In the genomic region with DNA sequence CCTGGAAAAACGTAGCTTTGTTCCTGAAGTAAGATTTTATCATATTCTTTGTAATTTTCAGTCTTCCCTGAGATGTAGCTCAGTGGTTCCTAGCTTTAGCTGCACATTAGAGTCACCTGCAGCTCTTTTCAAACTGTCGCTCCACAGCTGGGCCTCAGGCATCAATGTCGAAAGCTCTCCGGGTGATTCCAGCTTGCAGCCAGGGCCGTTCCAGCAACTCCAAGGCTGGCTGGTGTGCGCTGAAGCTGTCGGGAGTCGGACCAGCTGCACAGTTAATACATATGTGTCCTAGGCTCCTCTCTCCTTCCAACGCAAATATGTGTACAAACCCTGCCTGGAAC, we compare ENCODE assay signal across 8 cellular contexts. TPM values are rescaled to one million over a fixed set of nuclear protein-coding genes. Genes with fewer than 3 reads are reported as not detected.
DNase-seq lines count a peak whose midpoint lies in the region; ATAC-seq, FAIRE-seq and TF ChIP-seq lines count a peak whose summit lies in the region.

No MANE protein-coding gene starts in this region.

- peaks cover 11% of the 10 kb centered on the region for H3K23me2 ChIP-seq in H1 (ENCODE audit: low read depth, low read length)

- H3K9me3 Mint-ChIP-seq in osteocyte (ENCODE audit: unreplicated experiment): no peaks in the 10 kb centered on the region

- H3K36me3 ChIP-seq in ACC112 (ENCODE audit: insufficient read depth, low read length) (no peaks in the 10 kb centered on the region), MG63 (no peaks in the 10 kb centered on the region; the same call in 1 of the 2 replicates), H1 (ENCODE audit: control insufficient read depth in 2 of 4, insufficient read depth in 4 of 4, low read length in 3 of 4) (no peaks in the 10 kb centered on the region)

- no peaks in the 10 kb centered on the region for H3K36me3 Mint-ChIP-seq in osteocyte (ENCODE audit: unreplicated experiment)

- H3K4ac ChIP-seq in H1 (replicated peaks; ENCODE audit: insufficient read length, low read depth, low read length): no peak overlapping the region

- no peak for TF ChIP-seq POLR2A in H1 (IDR thresholded peaks at IDR 0.05; ENCODE audit: control extremely low read depth in 1 of 2, low read depth in 2 of 2, low read length in 2 of 2)

- H3K27me3 Mint-ChIP-seq in osteocyte (ENCODE audit: unreplicated experiment): no peaks in the 10 kb centered on the region

- H3K4me3 ChIP-seq in ACC112 (ENCODE audit: low read depth, low read length): peak overlapping the region; percentile 93
- H3K4me3 ChIP-seq in MG63: peak overlapping the region; percentile 94
- peak overlapping the region; percentile 87 to 100 (median 98) for H3K4me3 ChIP-seq in H1 (ENCODE audit: extremely low read depth in 1 of 4, insufficient read depth in 2 of 4, low read depth in 3 of 4, low read length in 4 of 4)

- H3K27ac Mint-ChIP-seq in osteocyte (ENCODE audit: unreplicated experiment): peak overlapping the region; percentile 99

- H3K27ac ChIP-seq in ACC112 (ENCODE audit: low read depth, low read length) (peak overlapping the region; percentile 83), H1 (ENCODE audit: low read depth, low read length) (peak overlapping the region; percentile 97)

- H3K23ac ChIP-seq in H1 (ENCODE audit: insufficient read length): no peak overlapping the region

- no peak for FAIRE-seq in H1 (lab: Jason Lieb, UNC)

- H2AK5ac ChIP-seq in H1 (ENCODE audit: low read depth, low read length): no peak overlapping the region

- no peak for DNase-seq in MG63
- DNase-seq in H1 (ENCODE audit: low read depth in 1 of 2, low spot score in 2 of 2): no peak
- no peak for DNase-seq in osteocyte (ENCODE audit: extremely low spot score, unreplicated experiment)
- DNase-seq in OCI-M1 (lab: John Stamatoyannopoulos, UW): no peak
- DNase-seq in COLO668 (lab: John Stamatoyannopoulos, UW; ENCODE audit: unreplicated experiment): no peak
- no peak for DNase-seq in EL

- H3K4me2 ChIP-seq in H1 (ENCODE audit: insufficient read depth in 1 of 2, low read depth in 2 of 2, low read length in 2 of 2): peak overlapping the region; percentile 89 to 93; a peak in 3 of 4 replicates

- H2AFZ ChIP-seq in ACC112 (ENCODE audit: low read length, unreplicated experiment): peak overlapping the region; percentile 96
- H2AFZ ChIP-seq in H1 (ENCODE audit: low read length): peak overlapping the region; percentile 100

- H3K79me2 ChIP-seq in ACC112 (ENCODE audit: control insufficient read depth, insufficient read depth, low read length, unreplicated experiment): peaks cover 27% of the 10 kb centered on the region
- peaks cover 0 to 3% of the 10 kb centered on the region in 2 experiments; a peak in 1 of 4 replicates for H3K79me2 ChIP-seq in H1 (ENCODE audit: control insufficient read depth in 1 of 2, insufficient read depth in 2 of 2, low read length in 2 of 2)

- no peak overlapping the region for H2BK120ac ChIP-seq in H1 (replicated peaks; ENCODE audit: low read depth, low read length)

- H4K20me1 ChIP-seq in H1 (replicated peaks in 1 of 2; ENCODE audit: control insufficient read depth in 1 of 2, insufficient read depth in 2 of 2, low read length in 2 of 2): no peaks in the 10 kb centered on the region

- no peak overlapping the region for H2BK20ac ChIP-seq in H1 (ENCODE audit: low read length)

- H2BK12ac ChIP-seq in H1 (ENCODE audit: low read depth, low read length): no peak overlapping the region; the same call in 1 of the 2 replicates

- H3K4me1 ChIP-seq in ACC112 (ENCODE audit: control insufficient read depth, insufficient read depth, low read length, unreplicated experiment) (peaks cover 12% of the 10 kb centered on the region), H1 (replicated peaks in 1 of 4; ENCODE audit: control insufficient read depth in 3 of 4, insufficient read depth in 4 of 4, low read length in 3 of 4) (peaks cover 0 to 2% (median 0%) of the 10 kb centered on the region in 4 experiments; a peak in 2 of 7 replicates)

- H4K91ac ChIP-seq in H1 (replicated peaks; ENCODE audit: insufficient read length, low read length): peak overlapping the region; percentile 82

- TF ChIP-seq EP300 in H1 (IDR thresholded peaks at IDR 0.05; ENCODE audit: borderline replicate concordance in 1 of 2, low read depth in 2 of 2, low read length in 2 of 2): no peak

- H4K8ac ChIP-seq in H1 (ENCODE audit: extremely low read depth, insufficient read depth, low read length): peak overlapping the region; percentile 99

- peak overlapping the region; percentile 70 for H4K5ac ChIP-seq in H1 (ENCODE audit: insufficient read length, low read depth, low read length)

- peak overlapping the region; percentile 98 for H3K4me3 Mint-ChIP-seq in osteocyte (ENCODE audit: unreplicated experiment)

- no peak overlapping the region for H2BK15ac ChIP-seq in H1 (ENCODE audit: low read length)

- H3K4me1 Mint-ChIP-seq in osteocyte (ENCODE audit: unreplicated experiment): peaks cover 28% of the 10 kb centered on the region

- H3K27me3 ChIP-seq in ACC112 (ENCODE audit: insufficient read depth, low read length): no peaks in the 10 kb centered on the region
- no peaks in the 10 kb centered on the region for H3K27me3 ChIP-seq in MG63
- H3K27me3 ChIP-seq in H1 (replicated peaks in 1 of 4; ENCODE audit: control insufficient read depth in 3 of 4, extremely low read depth in 1 of 4, insufficient read depth in 3 of 4, low read length in 3 of 4): no peaks in the 10 kb centered on the region; a peak in 1 of 7 replicates

- POLR2A ChIA-PET in H1 (lab: Charles Lee; ENCODE audit: partially characterized antibody): interaction anchor here (0.6 to 1.3 kb wide), 4 partner anchors 41 to 76 kb away, joined by 3 to 10 read pairs (median 4); a partner anchor contains a TSS

- H3K18ac ChIP-seq in H1 (ENCODE audit: extremely low read depth, low read length): no peak overlapping the region

- H3K56ac ChIP-seq in H1 (replicated peaks; ENCODE audit: insufficient read length, low read depth, low read length): peak overlapping the region; percentile 23

- H3K9ac ChIP-seq in H1 (replicated peaks in 1 of 4; ENCODE audit: extremely low read depth in 1 of 4, low read depth in 3 of 4, low read length in 3 of 4): peak overlapping the region; percentile 73 to 97 (median 92)

- H3K14ac ChIP-seq in H1 (ENCODE audit: insufficient read length): no peak overlapping the region

- H3K9me3 ChIP-seq in MG63 (no peaks in the 10 kb centered on the region), H1 (ENCODE audit: insufficient read depth in 2 of 2, low read depth in 1 of 2, low read length in 1 of 2) (no peaks in the 10 kb centered on the region; a peak in 1 of 4 replicates)

- CTCF ChIA-PET in H1 (lab: Charles Lee; ENCODE audit: partially characterized antibody): interaction anchor here (0.6 to 0.8 kb wide), 2 partner anchors 55 to 88 kb away, joined by 3 read pairs; no protein-coding TSS in a partner anchor

- H2BK5ac ChIP-seq in H1 (ENCODE audit: low read depth, low read length): peak overlapping the region; percentile 81; the same call in 1 of the 2 replicates

- TF ChIP-seq CTCF in H1 (IDR thresholded peaks at IDR 0.05; ENCODE audit: control extremely low read depth in 1 of 3, insufficient read depth in 1 of 3, low read depth in 1 of 3, low read length in 3 of 3): no peak
- no peak for TF ChIP-seq CTCF in osteocyte (IDR thresholded peaks at IDR 0.05)

- no peak for TF ChIP-seq RAD21 in H1 (IDR thresholded peaks at IDR 0.05 in 1 of 2, conservative IDR thresholded peaks at IDR 0.05 in 1 of 2; ENCODE audit: low read depth in 2 of 2, low read length in 2 of 2)

- 7% methylated on average over 9 of the region's 9 CpGs; no CpG with 5 or more reads in 1 of the 2 experiments for WGBS in H1 (ENCODE audit: extremely low coverage in 1 of 2, insufficient coverage in 1 of 2, insufficient read length in 1 of 2, insufficient replicate concordance in 2 of 2, low coverage in 1 of 2, low lambda C conversion rate in 2 of 2, missing lambda C conversion rate in 1 of 2), 2 experiments

- peak; percentile 7 for ATAC-seq in GM21381 (IDR thresholded peaks at IDR 0.05; ENCODE audit: unreplicated experiment)

- no peaks in the 10 kb centered on the region for H3K79me1 ChIP-seq in H1 (ENCODE audit: low read depth, low read length)

RNA-seq across cellular contexts. Expression of a gene that starts 0.6 kb away (rescaled TPM):
- total RNA-seq in MG63 (2014; rRNA removed; shearing (Covaris generic); ENCODE audit: low replicate concordance): 3.3 and 4.2 TPM in 2 replicates
- 2.9 and 3.0 TPM in 2 replicates for total RNA-seq in H1 (2021; fragmentation: NEBNext Ultra II Directional; extraction: Animal tissue kit (Norgen Biotek cat#: 25700))
- 0.93 and 1.3 TPM in 2 replicates for polyA plus RNA-seq in H1 (2011; rRNA removed)
- polyA plus RNA-seq in H1 (2011; cell fraction: cytosol; rRNA removed): 1.1 TPM
- polyA plus RNA-seq in H1 (2011; cell fraction: nucleus; rRNA removed): 1.4 TPM
- 1.1 to 1.5 TPM (median 1.4 TPM) in 4 replicates for polyA plus RNA-seq in H1 (2012, experiment 1 of 2)
- 0.33 TPM for polyA plus RNA-seq in H1 (2012, experiment 2 of 2)
- 1.4 TPM for polyA plus RNA-seq in H1 (2013, experiment 1 of 2)
- 1.5 TPM for polyA plus RNA-seq in H1 (2013, experiment 2 of 2)
- polyA minus RNA-seq in H1 (2011; rRNA and poly(A)+ RNA removed): 3.1 and 3.6 TPM in 2 replicates
- 2.1 TPM for polyA minus RNA-seq in H1 (2011; cell fraction: cytosol; rRNA and poly(A)+ RNA removed)
- polyA minus RNA-seq in H1 (2011; cell fraction: nucleus; rRNA and poly(A)+ RNA removed): 1.9 TPM
- 5.5 and 5.8 TPM in 2 replicates for total RNA-seq in osteocyte

RNA-seq across cellular contexts. Expression of a gene that starts 5.4 kb away (rescaled TPM):
- total RNA-seq in MG63 (2014; rRNA removed; shearing (Covaris generic); ENCODE audit: low replicate concordance): 5.0 and 7.1 TPM in 2 replicates
- total RNA-seq in H1 (2021; fragmentation: NEBNext Ultra II Directional; extraction: Animal tissue kit (Norgen Biotek cat#: 25700)): 12.1 and 13.3 TPM in 2 replicates
- 4.2 and 5.3 TPM in 2 replicates for polyA plus RNA-seq in H1 (2011; rRNA removed)
- 9.1 TPM for polyA plus RNA-seq in H1 (2011; cell fraction: cytosol; rRNA removed)
- 12.2 TPM for polyA plus RNA-seq in H1 (2011; cell fraction: nucleus; rRNA removed)
- polyA plus RNA-seq in H1 (2012, experiment 1 of 2): 10.5 to 14.9 TPM (median 11.1 TPM) in 4 replicates
- polyA plus RNA-seq in H1 (2012, experiment 2 of 2): 0.79 TPM
- polyA plus RNA-seq in H1 (2013, experiment 1 of 2): 10.8 TPM
- polyA plus RNA-seq in H1 (2013, experiment 2 of 2): 9.2 TPM
- polyA minus RNA-seq in H1 (2011; rRNA and poly(A)+ RNA removed): 5.4 and 7.5 TPM in 2 replicates
- 8.2 TPM for polyA minus RNA-seq in H1 (2011; cell fraction: cytosol; rRNA and poly(A)+ RNA removed)
- 19.7 TPM for polyA minus RNA-seq in H1 (2011; cell fraction: nucleus; rRNA and poly(A)+ RNA removed)
- total RNA-seq in osteocyte: 14.3 and 19.0 TPM in 2 replicates

RNA-seq across cellular contexts. Expression of a gene that starts 42.3 kb away (rescaled TPM):
- 0.74 and 1.7 TPM in 2 replicates for total RNA-seq in MG63 (2014; rRNA removed; shearing (Covaris generic); ENCODE audit: low replicate concordance)
- 10.7 and 10.8 TPM in 2 replicates for total RNA-seq in H1 (2021; fragmentation: NEBNext Ultra II Directional; extraction: Animal tissue kit (Norgen Biotek cat#: 25700))
- polyA plus RNA-seq in H1 (2011; rRNA removed): 1.4 and 1.5 TPM in 2 replicates
- polyA plus RNA-seq in H1 (2011; cell fraction: cytosol; rRNA removed): 2.5 TPM
- 3.3 TPM for polyA plus RNA-seq in H1 (2011; cell fraction: nucleus; rRNA removed)
- polyA plus RNA-seq in H1 (2012, experiment 1 of 2): 1.3 to 2.5 TPM (median 1.6 TPM) in 4 replicates
- polyA plus RNA-seq in H1 (2012, experiment 2 of 2): 0.12 TPM
- 2.7 TPM for polyA plus RNA-seq in H1 (2013, experiment 1 of 2)
- 2.3 TPM for polyA plus RNA-seq in H1 (2013, experiment 2 of 2)
- 12.8 and 19.4 TPM in 2 replicates for polyA minus RNA-seq in H1 (2011; rRNA and poly(A)+ RNA removed)
- 12.3 TPM for polyA minus RNA-seq in H1 (2011; cell fraction: cytosol; rRNA and poly(A)+ RNA removed)
- 18.1 TPM for polyA minus RNA-seq in H1 (2011; cell fraction: nucleus; rRNA and poly(A)+ RNA removed)
- total RNA-seq in osteocyte: 7.0 and 7.6 TPM in 2 replicates

RNA-seq across cellular contexts. Expression of a gene that starts 43.4 kb away (rescaled TPM):
- 66.2 and 71.0 TPM in 2 replicates for total RNA-seq in MG63 (2014; rRNA removed; shearing (Covaris generic); ENCODE audit: low replicate concordance)
- total RNA-seq in H1 (2021; fragmentation: NEBNext Ultra II Directional; extraction: Animal tissue kit (Norgen Biotek cat#: 25700)): 52.8 and 53.0 TPM in 2 replicates
- 36.7 and 38.3 TPM in 2 replicates for polyA plus RNA-seq in H1 (2011; rRNA removed)
- 46.5 TPM for polyA plus RNA-seq in H1 (2011; cell fraction: cytosol; rRNA removed)
- polyA plus RNA-seq in H1 (2011; cell fraction: nucleus; rRNA removed): 51.5 TPM
- polyA plus RNA-seq in H1 (2012, experiment 1 of 2): 50.1 to 55.1 TPM (median 50.5 TPM) in 4 replicates
- 28.5 TPM for polyA plus RNA-seq in H1 (2012, experiment 2 of 2)
- 48.3 TPM for polyA plus RNA-seq in H1 (2013, experiment 1 of 2)
- polyA plus RNA-seq in H1 (2013, experiment 2 of 2): 45.4 TPM
- 28.4 and 32.0 TPM in 2 replicates for polyA minus RNA-seq in H1 (2011; rRNA and poly(A)+ RNA removed)
- 19.7 TPM for polyA minus RNA-seq in H1 (2011; cell fraction: cytosol; rRNA and poly(A)+ RNA removed)
- polyA minus RNA-seq in H1 (2011; cell fraction: nucleus; rRNA and poly(A)+ RNA removed): 35.6 TPM
- total RNA-seq in osteocyte: 43.3 and 44.8 TPM in 2 replicates
